In the genomic region with DNA sequence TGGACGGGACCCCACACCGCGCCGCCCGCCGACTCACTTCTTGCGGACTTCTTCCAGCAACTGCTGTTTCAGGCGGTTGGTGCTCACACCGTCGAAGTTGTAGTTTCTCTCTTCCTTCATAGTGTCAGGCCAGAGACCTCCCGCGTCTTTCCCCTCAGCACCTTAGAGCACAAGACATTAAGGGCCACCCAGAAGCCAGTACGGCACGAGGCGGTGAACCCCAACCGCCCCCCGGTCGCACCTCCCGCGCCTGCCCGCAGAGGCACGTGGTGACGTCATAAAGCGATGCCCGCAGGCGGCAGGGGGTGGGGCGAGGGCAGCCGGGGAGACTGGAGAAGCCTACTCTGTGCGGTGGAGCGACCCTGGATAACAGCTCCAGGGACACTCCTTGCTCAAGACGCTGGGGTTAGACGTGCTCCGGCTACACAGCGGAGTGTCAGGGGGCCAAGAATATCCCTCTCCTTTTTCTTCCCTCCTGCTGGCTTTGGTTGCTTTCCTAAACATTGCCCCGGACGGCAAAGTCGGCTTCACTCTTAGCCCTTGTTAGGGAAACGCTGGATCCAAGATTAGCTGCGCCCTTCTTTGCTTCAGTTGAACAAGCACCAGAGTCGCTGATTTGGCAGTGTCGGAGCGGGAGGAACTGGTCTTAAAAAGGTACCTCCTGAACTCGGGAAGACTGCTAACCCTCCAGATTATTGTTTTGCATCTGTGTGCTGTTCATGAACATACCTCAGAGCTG, we compare ENCODE assay signal across 8 cellular contexts. TPM values are rescaled to one million over a fixed set of nuclear protein-coding genes. Genes with fewer than 3 reads are reported as not detected.
A peak's percentile ranks its signal among the peaks of the same experiment; 100 is the strongest.
DNase-seq lines count a peak whose midpoint lies in the region; ATAC-seq and TF ChIP-seq lines count a peak whose summit lies in the region.

A gene (minus strand): TSS at position 215 of the 739 bp plus-strand sequence. CDS start 95 bp downstream, at position 120.

- DNase-seq in SHP77 (lab: John Stamatoyannopoulos, UW) (peak; percentile 58 to 82), fibroblast of the aortic adventitia (ENCODE audit: low read depth) (peak; percentile 54), OCI-LY7 (ENCODE audit: low spot score) (no peak)
- DNase-seq in activated effector memory CD4-positive, alpha-beta T cell treated with Interleukin-2 at 50 U/mL for 16 hours = peak; percentile 37
- DNase-seq in natural killer cell treated with Interleukin-12 subunit alpha and Interleukin-12 subunit beta and Interleukin-15 and Interleukin-18, amount 100 ng/mL, for 72 hours (ENCODE audit: low spot score) = peak; percentile 77
- peak; percentile 36 for DNase-seq in stimulated activated naive CD4-positive, alpha-beta T cell treated with Interleukin-2 at 50 U/mL for 16 hours (lab: John Stamatoyannopoulos, UW)

- H3K9me3 ChIP-seq in OCI-LY7 (ENCODE audit: low read length) = no peaks in the 10 kb centered on the region

- no peaks in the 10 kb centered on the region for H4K20me1 ChIP-seq in OCI-LY7 (ENCODE audit: insufficient read depth, low read length)

- peak; percentile 88 for ATAC-seq in GM18498 (IDR thresholded peaks at IDR 0.05; ENCODE audit: unreplicated experiment)
- peak; percentile 80 for ATAC-seq in HG03175 (IDR thresholded peaks at IDR 0.05; ENCODE audit: unreplicated experiment)
- ATAC-seq in natural killer cell treated with Interleukin-12 subunit alpha and Interleukin-12 subunit beta and Interleukin-15 and Interleukin-18, amount 100 ng/mL, for 72 hours = peak; percentile 78 to 87

- CTCF ChIA-PET in OCI-LY7 (lab: Charles Lee; ENCODE audit: unreplicated experiment) = no interaction called here

- no peaks in the 10 kb centered on the region for H3K36me3 ChIP-seq in OCI-LY7 (ENCODE audit: insufficient read depth, low read length)

- no peak within 1 kb of the TSS for H2AFZ ChIP-seq in OCI-LY7 (ENCODE audit: low read length)

- H3K4me1 Mint-ChIP-seq in natural killer cell treated with Interleukin-12 subunit alpha and Interleukin-12 subunit beta and Interleukin-15 and Interleukin-18, amount 100 ng/mL, for 72 hours (ENCODE audit: low read depth in 2 of 2) = peaks cover 0 to 10% of the 10 kb centered on the region in 2 donors

- no peaks in the 10 kb centered on the region for H3K79me2 ChIP-seq in OCI-LY7 (ENCODE audit: insufficient read depth, low read depth, low read length)

- H3K4me3 ChIP-seq in fibroblast of the aortic adventitia (ENCODE audit: low read depth, low read length) (peak within 1 kb of the TSS; percentile 67), OCI-LY7 (ENCODE audit: low read depth, low read length, poor library complexity, severe bottlenecking) (no peak within 1 kb of the TSS)

- no peak within 1 kb of the TSS for H3K27ac ChIP-seq in OCI-LY7 (ENCODE audit: low read depth, low read length, poor library complexity, severe bottlenecking)

- H3K36me3 Mint-ChIP-seq in natural killer cell treated with Interleukin-12 subunit alpha and Interleukin-12 subunit beta and Interleukin-15 and Interleukin-18, amount 100 ng/mL, for 72 hours = no peaks in the 10 kb centered on the region

- no peak within 1 kb of the TSS for H3K27ac Mint-ChIP-seq in natural killer cell treated with Interleukin-12 subunit alpha and Interleukin-12 subunit beta and Interleukin-15 and Interleukin-18, amount 100 ng/mL, for 72 hours

- H3K27me3 Mint-ChIP-seq in natural killer cell treated with Interleukin-12 subunit alpha and Interleukin-12 subunit beta and Interleukin-15 and Interleukin-18, amount 100 ng/mL, for 72 hours = peaks cover 17 to 18% of the 10 kb centered on the region in 2 donors

- H3K9me3 Mint-ChIP-seq in natural killer cell treated with Interleukin-12 subunit alpha and Interleukin-12 subunit beta and Interleukin-15 and Interleukin-18, amount 100 ng/mL, for 72 hours = no peaks in the 10 kb centered on the region

- BruUV-seq in OCI-LY7 (replicated peaks; lab: Mats Ljungman, UMichigan) = no TSS peak

- no peaks in the 10 kb centered on the region for H3K4me1 ChIP-seq in OCI-LY7 (ENCODE audit: insufficient read depth, low read length, poor library complexity, severe bottlenecking)

- peak within 1 kb of the TSS; percentile 71 for H3K4me3 Mint-ChIP-seq in natural killer cell treated with Interleukin-12 subunit alpha and Interleukin-12 subunit beta and Interleukin-15 and Interleukin-18, amount 100 ng/mL, for 72 hours

- no peak for TF ChIP-seq CTCF in fibroblast of the aortic adventitia (IDR thresholded peaks at IDR 0.05; ENCODE audit: insufficient read depth, low read length)
- TF ChIP-seq CTCF in OCI-LY7 (conservative IDR thresholded peaks at IDR 0.05; ENCODE audit: low read length) = no peak

- no peak within 1 kb of the TSS for H3K4me2 ChIP-seq in OCI-LY7 (ENCODE audit: low read length)

- intact Hi-C loops in OCI-LY7 (cut with micrococcal nuclease; ENCODE audit: unreplicated experiment) = no loop called here

- H3K9me2 ChIP-seq in OCI-LY7 (ENCODE audit: insufficient read depth, low read length) = no peaks in the 10 kb centered on the region

- POLR2A ChIA-PET in OCI-LY7 (lab: Charles Lee) = interaction anchor here (0.5 kb wide), 1 partner anchor 1058 kb away, joined by 3 read pairs; no protein-coding TSS in a partner anchor

RNA-seq across cellular contexts. Expression of the gene that starts here (rescaled TPM):
- total RNA-seq in fibroblast of the aortic adventitia (ENCODE audit: low replicate concordance) (2.4 and 4.1 TPM in 2 replicates), OCI-LY7 (2022) (not detected in 2 replicates)
- total RNA-seq in natural killer cell treated with Interleukin-12 subunit alpha and Interleukin-12 subunit beta and Interleukin-15 and Interleukin-18, amount 100 ng/mL, for 72 hours = not detected
- total RNA-seq in OCI-LY7 (2014; rRNA removed; shearing (Covaris generic)) = not detected in 2 replicates

Comparison
In these comparisons a context has a peak if more than half of its experiments do, and no peak if none do; other contexts are left out.
1. Peak in DNase-seq and ATAC-seq in natural killer cell treated with Interleukin-12 subunit alpha and Interleukin-12 subunit beta and Interleukin-15 and Interleukin-18, amount 100 ng/mL, for 72 hours; RNA of the gene not detected or under 1 TPM.